Comparison of ENCODE assay signal across 8 cellular contexts in the genomic region with DNA sequence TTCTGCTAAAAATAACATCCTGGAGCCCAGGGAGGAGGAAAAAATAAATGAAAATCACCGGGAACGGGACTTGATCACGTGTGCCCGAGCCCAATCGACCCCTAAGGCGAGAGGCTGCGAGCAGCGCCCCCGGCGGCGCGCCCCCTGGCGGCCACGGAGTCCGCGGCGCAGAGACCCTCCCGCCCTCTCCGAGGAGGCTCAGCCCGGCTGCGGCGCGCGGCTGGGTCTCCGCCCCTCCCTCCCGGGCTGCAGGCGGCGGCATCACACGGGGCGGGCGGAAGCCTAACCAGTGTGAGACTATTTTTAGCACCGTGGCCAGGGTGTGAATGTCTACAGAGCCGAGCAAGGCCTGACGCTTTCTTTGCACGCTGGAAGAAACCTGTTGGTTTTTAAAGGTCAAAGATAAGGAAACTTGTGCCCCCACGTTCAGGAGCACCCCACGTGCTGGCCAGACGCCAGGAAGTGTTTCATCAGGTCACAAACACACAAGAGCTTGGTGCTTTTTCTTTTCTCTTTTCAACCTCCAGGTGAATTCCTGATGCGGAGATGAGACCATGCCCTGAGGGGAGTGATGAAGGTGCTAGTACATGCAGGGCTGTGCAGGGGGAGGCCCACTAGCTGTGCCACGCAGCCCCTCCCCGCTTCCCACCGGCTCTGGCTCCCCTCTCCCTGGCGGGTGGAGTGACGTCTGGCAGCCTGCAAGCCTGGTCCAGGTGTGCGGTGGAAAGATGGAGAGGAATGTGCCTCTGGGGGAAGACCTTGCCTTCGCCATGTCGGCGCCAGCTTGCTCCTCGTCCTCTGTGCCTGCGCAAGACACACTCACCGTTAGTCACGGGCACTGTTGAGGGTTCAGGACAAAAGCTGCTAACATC. TPM values are rescaled to one million over a fixed set of nuclear protein-coding genes. Genes with fewer than 3 reads are reported as not detected.
A peak's percentile ranks its signal among the peaks of the same experiment; 100 is the strongest.
DNase-seq lines count a peak whose midpoint lies in the region; ATAC-seq and TF ChIP-seq lines count a peak whose summit lies in the region.

No MANE protein-coding gene starts in this region.

- H3K27ac ChIP-seq in WERI-Rb-1 (peak overlapping the region; percentile 62), mammary epithelial cell (ENCODE audit: insufficient read depth, low read depth, low read length) (peak overlapping the region; percentile 49)

- TF ChIP-seq POLR2A in GM18951 (IDR thresholded peaks at IDR 0.05; ENCODE audit: extremely low read depth, insufficient read depth, insufficient read length), result peak; percentile 25

- peaks cover 38% of the 10 kb centered on the region for H3K4me1 ChIP-seq in mammary epithelial cell (ENCODE audit: insufficient read depth, low read length)

- peak overlapping the region; percentile 78 for H3K4me2 ChIP-seq in mammary epithelial cell (ENCODE audit: insufficient read depth, low read depth, low read length)

- CTCF ChIA-PET in mammary epithelial cell (lab: Charles Lee; ENCODE audit: low non-redundant PET), result interaction anchor here (0.6 to 1.4 kb wide), 4 partner anchors 15 to 341 kb away, joined by 3 to 10 read pairs (median 4); no protein-coding TSS in a partner anchor

- peak overlapping the region; percentile 79 to 92 (median 85) for H3K4me3 Mint-ChIP-seq in immature natural killer cell

- H3K4me1 Mint-ChIP-seq in immature natural killer cell, result peaks cover 26% of the 10 kb centered on the region in 2 donors

- in situ Hi-C loops in GM18951 (cut with MboI; ENCODE audit: low sequenced_read_pairs, unreplicated experiment) (no loop called here), mammary epithelial cell (cut with MboI; ENCODE audit: low sequenced_read_pairs in 2 of 2) (no loop called here)

- no TSS peak for BruUV-seq in mammary epithelial cell (replicated peaks; lab: Mats Ljungman, UMichigan)

- peaks cover 8 to 13% (median 11%) of the 10 kb centered on the region in 3 donors for H3K27me3 Mint-ChIP-seq in immature natural killer cell (ENCODE audit: low read depth in 3 of 3)

- H3K79me2 ChIP-seq in mammary epithelial cell (ENCODE audit: insufficient read depth, low read length), result no peaks in the 10 kb centered on the region

- H3K4me3 ChIP-seq in WERI-Rb-1 (ENCODE audit: low read depth, low read length), result peak overlapping the region; percentile 37
- H3K4me3 ChIP-seq in mammary epithelial cell (replicated peaks in 1 of 3; ENCODE audit: insufficient read depth in 1 of 3, low read depth in 2 of 3, low read length in 3 of 3), result peak overlapping the region in 2 of 3 experiments; percentile 29 to 38

- DNase-seq in AG09319 (ENCODE audit: extremely low read depth, low read depth) (peak; percentile 43), NCI-H2196 (lab: John Stamatoyannopoulos, UW; ENCODE audit: unreplicated experiment) (peak; percentile 92), WERI-Rb-1 (peak; percentile 94), mammary epithelial cell (peak; percentile 86), immature natural killer cell (peak; percentile 96 to 97 (median 97))
- peak; percentile 86 to 87 for DNase-seq in stimulated activated CD4-positive, alpha-beta T cell treated with anti-CD3 and anti-CD28 coated beads, Interleukin-12 subunit alpha, Interleukin-12 subunit beta, amount 100 ng/mL, for 24 hours (ENCODE audit: low read depth in 2 of 2)

- 1% methylated on average over 33 of the region's 52 CpGs for WGBS in mammary epithelial cell (ENCODE audit: low coverage, missing lambda C conversion rate)

- intact Hi-C loops in mammary epithelial cell (cut with micrococcal nuclease), result loop anchor here (1.0 kb wide), 3 partner anchors 15 to 145 kb away; no protein-coding TSS in a partner anchor

- TF ChIP-seq CTCF in AG09319 (IDR thresholded peaks at IDR 0.05; ENCODE audit: low read depth, low read length) (peak; percentile 63), WERI-Rb-1 (IDR thresholded peaks at IDR 0.05; ENCODE audit: low read depth, low read length) (peak; percentile 95), mammary epithelial cell (conservative IDR thresholded peaks at IDR 0.05 in 1 of 2, IDR thresholded peaks at IDR 0.05 in 1 of 2; ENCODE audit: extremely low read depth in 1 of 2, insufficient read depth in 1 of 2, low read depth in 1 of 2, low read length in 2 of 2) (peak; percentile 65 to 73)

- peak overlapping the region; percentile 9 for H3K9ac ChIP-seq in mammary epithelial cell (ENCODE audit: insufficient read depth, low read length)

- peak overlapping the region; percentile 90 to 96 (median 96) for H3K27ac Mint-ChIP-seq in immature natural killer cell

- peak; percentile 95 for ATAC-seq in HG03159 (IDR thresholded peaks at IDR 0.05; ENCODE audit: unreplicated experiment)

- H2AFZ ChIP-seq in mammary epithelial cell (ENCODE audit: low read depth, low read length), result peak overlapping the region; percentile 70

- peaks cover 0 to 2% (median 0%) of the 10 kb centered on the region in 6 donors for H3K9me3 Mint-ChIP-seq in immature natural killer cell

- H3K36me3 Mint-ChIP-seq in immature natural killer cell, result peaks cover under 1 to 14% (median 8%) of the 10 kb centered on the region in 3 donors

- H3K27me3 ChIP-seq in WERI-Rb-1 (ENCODE audit: insufficient read depth, low read depth, severe bottlenecking) (no peaks in the 10 kb centered on the region), mammary epithelial cell (ENCODE audit: insufficient read depth, low read length) (no peaks in the 10 kb centered on the region)

- no peaks in the 10 kb centered on the region for H3K9me3 ChIP-seq in WERI-Rb-1 (ENCODE audit: severe bottlenecking)
- H3K9me3 ChIP-seq in mammary epithelial cell (replicated peaks; ENCODE audit: insufficient read depth, low read length), result peaks cover 8% of the 10 kb centered on the region

- dilution Hi-C loops in mammary epithelial cell (cut with HindIII; ENCODE audit: low sequenced_read_pairs), result no loop called here

- no peaks in the 10 kb centered on the region for H4K20me1 ChIP-seq in mammary epithelial cell (ENCODE audit: insufficient read depth, low read length)

- no peaks in the 10 kb centered on the region for H3K36me3 ChIP-seq in WERI-Rb-1
- H3K36me3 ChIP-seq in mammary epithelial cell (ENCODE audit: insufficient read depth, low read length), result no peaks in the 10 kb centered on the region

RNA-seq across cellular contexts. Expression of gene DNMT3A, which starts 35.3 kb away (rescaled TPM):
- 10 to 100 TPM in 1 of 2 donors, 1 to 10 TPM in 1; 9.6 to 14.2 TPM for total RNA-seq in mammary epithelial cell
- 1.7 TPM for polyA plus RNA-seq in mammary epithelial cell
- polyA minus RNA-seq in mammary epithelial cell, result 31.7 TPM
- polyA plus RNA-seq in immature natural killer cell, result 10 to 100 TPM in 1 of 3 donors, 1 to 10 TPM in 2; 9.4 to 15.9 (median 9.9) TPM

Comparison
In these comparisons a context has a peak if more than half of its experiments do, and no peak if none do; other contexts are left out.
1. Peak in every context shown above with its lines: DNase-seq, ATAC-seq, H3K4me3 ChIP-seq and H3K27ac ChIP-seq.
2. DNase-seq: peak in every context shown above with its lines; median percentile 97 in immature natural killer cell; 94 in WERI-Rb-1; 92 in NCI-H2196; 86 in stimulated activated CD4-positive, alpha-beta T cell treated with anti-CD3 and anti-CD28 coated beads, Interleukin-12 subunit alpha, Interleukin-12 subunit beta, amount 100 ng/mL, for 24 hours; 86 in mammary epithelial cell; 43 in AG09319.